ENCODE assay signal across 21 cellular contexts in the genomic region with DNA sequence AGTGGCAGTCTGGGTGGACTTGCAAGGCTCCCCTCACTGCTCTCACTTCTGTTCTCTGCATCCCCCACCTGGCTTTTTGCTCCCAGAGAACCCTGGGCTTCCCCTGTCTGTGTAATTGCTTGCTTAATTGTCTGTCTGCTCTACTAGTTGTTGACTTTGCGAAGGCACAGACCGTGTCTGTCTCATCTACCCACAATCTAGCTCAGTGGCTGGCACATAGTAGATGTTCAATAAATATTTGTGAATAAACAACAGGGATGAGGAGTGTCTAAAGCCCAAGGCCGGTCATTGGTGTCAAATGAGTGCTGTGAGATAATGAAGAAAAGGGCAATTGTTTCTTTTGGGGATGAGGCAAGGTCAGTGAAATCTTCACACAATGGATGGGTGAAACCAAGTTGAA. TPM values are rescaled to one million over a fixed set of nuclear protein-coding genes. Genes with fewer than 3 reads are reported as not detected.
"Had no signal": no experiment of that assay in that cellular context is flagged by ENCODE, and none has a peak within 500 bp of the region (broad histone marks: within the 10 kb centered on the region; RNA-seq: fewer than 3 reads in every experiment).

No MANE protein-coding gene starts in this region.

- DNase-seq: dorsolateral prefrontal cortex; effector CD4-positive, alpha-beta T cell; kidney; midbrain; naive thymus-derived CD4-positive, alpha-beta T cell; right lobe of liver; stimulated activated CD4-positive, alpha-beta T cell treated with anti-CD3 and anti-CD28 coated beads, Interleukin-12 subunit alpha, Interleukin-12 subunit beta, amount 100 ng/mL, for 4 hours; stimulated activated CD4-positive, alpha-beta T cell treated with anti-CD3 and anti-CD28 coated beads, Interleukin-1b, Interleukin-23, amount 100 ng/mL, for 48 hours; stimulated activated CD4-positive, alpha-beta T cell treated with anti-CD3 and anti-CD28 coated beads, Interleukin-4, amount 100 ng/mL, for 1 hour; stimulated activated CD8-positive, alpha-beta memory T cell treated with anti-CD3 and anti-CD28 coated beads, Interleukin-4, amount 100 ng/mL, for 48 hours; stimulated activated naive CD4-positive, alpha-beta T cell; stimulated activated naive CD8-positive, alpha-beta T cell treated with anti-CD3 and anti-CD28 coated beads, Interleukin-15, amount 100 ng/mL, for 72 hours; transverse colon; upper lobe of right lung; uterus had no signal

- H3K79me2 ChIP-seq: parathyroid adenoma had no signal

- H3K9me3 ChIP-seq: right lobe of liver, suprapubic skin, transverse colon, upper lobe of right lung, uterus had no signal

- H3K4me2 ChIP-seq: neural progenitor cell, smooth muscle cell had no signal

- H3K27me3 ChIP-seq: right lobe of liver had no signal

- H3K9ac ChIP-seq: neural progenitor cell, parathyroid adenoma had no signal

- H3K4me3 ChIP-seq: dorsolateral prefrontal cortex, neural progenitor cell, right lobe of liver, smooth muscle cell, suprapubic skin, transverse colon, upper lobe of right lung, uterus had no signal

- H3K36me3 ChIP-seq: neural progenitor cell, right lobe of liver, suprapubic skin, transverse colon, upper lobe of right lung, uterus had no signal

- H3K4me1 ChIP-seq: upper lobe of right lung had no signal

- H3K27ac ChIP-seq: neural progenitor cell, parathyroid adenoma, right lobe of liver, suprapubic skin, transverse colon, upper lobe of right lung, uterus had no signal

- ATAC-seq: left lobe of liver; naive thymus-derived CD4-positive, alpha-beta T cell; stimulated activated naive CD8-positive, alpha-beta T cell treated with anti-CD3 and anti-CD28 coated beads, Interleukin-15, amount 100 ng/mL, for 72 hours; upper lobe of right lung had no signal

- H2AFZ ChIP-seq: neural progenitor cell, parathyroid adenoma had no signal

RNA-seq across cellular contexts. Expression of a gene that starts 2.8 kb away (rescaled TPM):
- polyA plus RNA-seq: esophagus, smooth muscle cell had no signal
